In the genomic region with DNA sequence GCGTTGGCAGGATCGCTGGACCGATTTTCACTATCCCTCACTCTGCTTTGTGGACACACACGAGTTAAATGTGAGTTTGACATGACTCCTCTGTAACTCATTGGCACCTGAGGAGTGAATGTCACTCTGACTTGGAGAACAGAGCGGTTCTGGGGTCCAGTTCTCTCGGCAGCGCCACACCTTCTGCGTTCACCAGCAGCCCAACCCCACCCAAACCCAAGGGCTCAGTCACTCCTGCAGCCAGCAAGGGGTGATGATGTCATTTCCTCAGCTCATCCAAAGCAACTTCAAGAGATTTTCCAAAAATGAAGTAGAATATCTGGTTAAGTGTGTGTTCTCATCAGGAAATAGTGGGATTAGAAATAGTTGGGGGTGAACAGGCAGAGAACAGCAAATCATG, we compare ENCODE assay signal across 15 cellular contexts. TPM values are rescaled to one million over a fixed set of nuclear protein-coding genes. Genes with fewer than 3 reads are reported as not detected.
"Had no signal": no experiment of that assay in that cellular context is flagged by ENCODE, and none has a peak within 500 bp of the region (broad histone marks: within the 10 kb centered on the region; RNA-seq: fewer than 3 reads in every experiment).

No MANE protein-coding gene starts in this region.

- H3K79me2 ChIP-seq: parathyroid adenoma had no signal

- H3K36me3 ChIP-seq: adrenal gland, neural progenitor cell, suprapubic skin had no signal

- H3K4me3 ChIP-seq: adrenal gland, cardiac muscle cell, lung, neural progenitor cell, smooth muscle cell, suprapubic skin, upper lobe of left lung had no signal

- H3K4me2 ChIP-seq: neural progenitor cell, smooth muscle cell had no signal

- H3K9ac ChIP-seq: neural progenitor cell, parathyroid adenoma had no signal

- ATAC-seq: activated CD4-positive, CD25-positive, alpha-beta regulatory T cell treated with anti-CD3 and anti-CD28 coated beads, Interleukin-2, amount 50 U/mL, for 24 hours; T-cell had no signal

- H3K9me3 ChIP-seq: adrenal gland, suprapubic skin, upper lobe of left lung had no signal

- H2AFZ ChIP-seq: neural progenitor cell, parathyroid adenoma had no signal

- H3K27ac ChIP-seq: adrenal gland, cardiac muscle cell, neural progenitor cell, parathyroid adenoma, suprapubic skin had no signal

- H3K27me3 ChIP-seq: adrenal gland, cardiac muscle cell, neural progenitor cell, upper lobe of left lung had no signal

- H3K4me1 ChIP-seq: adrenal gland, parathyroid adenoma, suprapubic skin had no signal

- DNase-seq: activated CD4-positive, alpha-beta T cell treated with anti-CD3 and anti-CD28 coated beads, Interleukin-2, amount 50 U/mL, for 1 hour; activated naive CD4-positive, alpha-beta T cell treated with anti-CD3 and anti-CD28 coated beads, Interleukin-2, amount 50 U/mL, for 16 hours; adrenal gland; immature natural killer cell; T-cell; T-helper 9 cell had no signal

RNA-seq across cellular contexts. Expression of a gene that starts 36.3 kb away (rescaled TPM):
- total RNA-seq: glomerular endothelial cell, smooth muscle cell had no signal
- polyA plus RNA-seq: immature natural killer cell had no signal
